In genomic region chr14:59566725-59567124, GRCh38 we compare ENCODE assay signal across 2 cellular contexts.
TF ChIP-seq lines count a peak whose summit lies in the region.

No MANE protein-coding gene starts in this region.

TF ChIP-seq in HepG2, 621 proteins besides CTCF, POLR2A, EP300 and RAD21:
- peak; percentile 56 to 64 for TF ChIP-seq MAFK (conservative IDR thresholded peaks at IDR 0.05 in 1 of 2, IDR thresholded peaks at IDR 0.05 in 1 of 2; ENCODE audit: low read length in 2 of 2)
- no peak for TF ChIP-seq ZNF264 (CRISPR knock-in tag; IDR thresholded peaks at IDR 0.05)
- TF ChIP-seq REXO4 (CRISPR knock-in tag; IDR thresholded peaks at IDR 0.05; ENCODE audit: borderline replicate concordance): no peak
- TF ChIP-seq ZBTB40 (IDR thresholded peaks at IDR 0.05): no peak
- no peak for TF ChIP-seq ZBTB40 (CRISPR knock-in tag; IDR thresholded peaks at IDR 0.05)
- TF ChIP-seq TERF1 (CRISPR knock-in tag; IDR thresholded peaks at IDR 0.05): no peak
- TF ChIP-seq MAFF (IDR thresholded peaks at IDR 0.05; ENCODE audit: low read depth, low read length): peak; percentile 57
- TF ChIP-seq MEF2D (CRISPR knock-in tag; IDR thresholded peaks at IDR 0.05): no peak

TF ChIP-seq in K562, 482 proteins besides CTCF, POLR2A, EP300 and RAD21:
- TF ChIP-seq DDX20 (tag; IDR thresholded peaks at IDR 0.05; ENCODE audit: low read depth) (no peak), C11orf30 (IDR thresholded peaks at IDR 0.05; ENCODE audit: low read depth) (peak; percentile 14; the same call in 1 of the 2 replicates), ZNF780A (CRISPR knock-in tag; IDR thresholded peaks at IDR 0.05) (no peak), ZNF830 (CRISPR knock-in tag; IDR thresholded peaks at IDR 0.05) (no peak), GATAD2A (IDR thresholded peaks at IDR 0.05) (no peak), ILF3 (IDR thresholded peaks at IDR 0.05; ENCODE audit: borderline replicate concordance) (no peak), ELK3 (CRISPR knock-in tag; IDR thresholded peaks at IDR 0.05) (no peak), XRCC5 (IDR thresholded peaks at IDR 0.05; ENCODE audit: low read depth, low read length) (no peak)
TF ChIP-seq in K562: peak in this region for 1.
